11 cellular contexts compared by ENCODE assay signal in genomic region chr11:130872961-130873360, GRCh38. TPM values are rescaled to one million over a fixed set of nuclear protein-coding genes. Genes with fewer than 3 reads are reported as not detected.
DNase-seq lines count a peak whose midpoint lies in the region; ATAC-seq and TF ChIP-seq lines count a peak whose summit lies in the region.
"Had no signal": no experiment of that assay in that cellular context is flagged by ENCODE, and none has a peak within 500 bp of the region (broad histone marks: within the 10 kb centered on the region; RNA-seq: fewer than 3 reads in every experiment).

No MANE protein-coding gene starts in this region.

- peaks cover 39% of the 10 kb centered on the region for H3K4me1 ChIP-seq in skeletal muscle satellite cell (ENCODE audit: control insufficient read depth, insufficient read depth, low read length)

- H3K4me1 Mint-ChIP-seq in activated CD8-positive, alpha-beta memory T cell treated with anti-CD3 and anti-CD28 coated beads, Interleukin-2, amount 10 ng/mL, durations not matched to agents 7 days and 5 days = no peaks in the 10 kb centered on the region

- H3K4me3 ChIP-seq in foreskin fibroblast (ENCODE audit: low read depth in 1 of 2, low read length in 2 of 2) (no peak overlapping the region), skeletal muscle satellite cell (ENCODE audit: low read length) (peak overlapping the region; percentile 6)

- H3K27me3 Mint-ChIP-seq in activated CD8-positive, alpha-beta memory T cell treated with anti-CD3 and anti-CD28 coated beads, Interleukin-2, amount 10 ng/mL, durations not matched to agents 7 days and 5 days = no peaks in the 10 kb centered on the region
- H3K27me3 Mint-ChIP-seq: CD4-positive, CD25-positive, alpha-beta regulatory T cell; dendritic cell treated with granulocyte-macrophage colony-stimulating factor and Interleukin-4, amounts not matched to agents 40 ng/mL and 50 ng/mL, for 4 days had no signal

- peak overlapping the region; percentile 67 for H3K9ac ChIP-seq in skeletal muscle satellite cell (ENCODE audit: low read depth, low read length)

- DNase-seq in EH (ENCODE audit: low read depth) = peak; percentile 74
- DNase-seq in amniotic epithelial cell (ENCODE audit: low read depth) = peak; percentile 60
- DNase-seq in foreskin fibroblast = peak; percentile 59 to 66
- DNase-seq in NOMO-1 treated with dmso at 0.1 percent for 144 hours (lab: John Stamatoyannopoulos, UW; ENCODE audit: unreplicated experiment) = no peak
- no peak for DNase-seq in activated CD8-positive, alpha-beta memory T cell treated with anti-CD3 and anti-CD28 coated beads, Interleukin-2, amount 10 ng/mL, durations not matched to agents 7 days and 5 days
- no peak for DNase-seq in HUDEP-2 (lab: John Stamatoyannopoulos, UW; ENCODE audit: unreplicated experiment in 76 of 76)
- DNase-seq in GF-D8 (lab: John Stamatoyannopoulos, UW) = no peak
- DNase-seq: CD4-positive, CD25-positive, alpha-beta regulatory T cell; NCI-H1694 had no signal

- peak overlapping the region; percentile 60 for H3K4me2 ChIP-seq in skeletal muscle satellite cell (ENCODE audit: low read length)

- H3K36me3 Mint-ChIP-seq in activated CD8-positive, alpha-beta memory T cell treated with anti-CD3 and anti-CD28 coated beads, Interleukin-2, amount 10 ng/mL, durations not matched to agents 7 days and 5 days = peaks cover 20% of the 10 kb centered on the region

- no peak overlapping the region for H3K27ac Mint-ChIP-seq in activated CD8-positive, alpha-beta memory T cell treated with anti-CD3 and anti-CD28 coated beads, Interleukin-2, amount 10 ng/mL, durations not matched to agents 7 days and 5 days
- H3K27ac Mint-ChIP-seq: CD4-positive, CD25-positive, alpha-beta regulatory T cell; dendritic cell treated with granulocyte-macrophage colony-stimulating factor and Interleukin-4, amounts not matched to agents 40 ng/mL and 50 ng/mL, for 4 days had no signal

- CTCF ChIA-PET in activated CD8-positive, alpha-beta memory T cell treated with anti-CD3 and anti-CD28 coated beads, Interleukin-2, amount 10 ng/mL, durations not matched to agents 7 days and 5 days (lab: Charles Lee) = interaction anchor here (3.7 kb wide), 1 partner anchor 10 kb away, joined by 26 read pairs; no protein-coding TSS in a partner anchor

- H3K9me3 ChIP-seq in skeletal muscle satellite cell (replicated peaks; ENCODE audit: low read length) = no peaks in the 10 kb centered on the region

- peaks cover 52% of the 10 kb centered on the region for H3K36me3 ChIP-seq in skeletal muscle satellite cell (ENCODE audit: insufficient read depth, low read length)

- H3K9me3 Mint-ChIP-seq in activated CD8-positive, alpha-beta memory T cell treated with anti-CD3 and anti-CD28 coated beads, Interleukin-2, amount 10 ng/mL, durations not matched to agents 7 days and 5 days (ENCODE audit: low read depth) = no peaks in the 10 kb centered on the region
- H3K9me3 Mint-ChIP-seq: CD4-positive, CD25-positive, alpha-beta regulatory T cell; dendritic cell treated with granulocyte-macrophage colony-stimulating factor and Interleukin-4, amounts not matched to agents 40 ng/mL and 50 ng/mL, for 4 days had no signal

- no peak for TF ChIP-seq CTCF in foreskin fibroblast (IDR thresholded peaks at IDR 0.05; ENCODE audit: low read depth, low read length)

- no peak overlapping the region for H3K4me3 Mint-ChIP-seq in activated CD8-positive, alpha-beta memory T cell treated with anti-CD3 and anti-CD28 coated beads, Interleukin-2, amount 10 ng/mL, durations not matched to agents 7 days and 5 days
- H3K4me3 Mint-ChIP-seq: CD4-positive, CD25-positive, alpha-beta regulatory T cell; dendritic cell treated with granulocyte-macrophage colony-stimulating factor and Interleukin-4, amounts not matched to agents 40 ng/mL and 50 ng/mL, for 4 days had no signal

- H3K27me3 ChIP-seq in skeletal muscle satellite cell (ENCODE audit: control insufficient read depth, insufficient read depth, low read length) = no peaks in the 10 kb centered on the region

- no peak for ATAC-seq in activated CD8-positive, alpha-beta memory T cell treated with anti-CD3 and anti-CD28 coated beads, Interleukin-2, amount 10 ng/mL, durations not matched to agents 7 days and 5 days

RNA-seq across cellular contexts. Expression of gene SNX19, which starts 43.3 kb away (rescaled TPM):
- total RNA-seq in skeletal muscle satellite cell (2012; rRNA removed) = 73.8 and 74.0 TPM in 2 replicates
- total RNA-seq in activated CD8-positive, alpha-beta memory T cell treated with anti-CD3 and anti-CD28 coated beads, Interleukin-2, amount 10 ng/mL, durations not matched to agents 7 days and 5 days = 10 to 100 TPM; 41.5 to 43.4 TPM

Comparison
In these comparisons a context has a peak if more than half of its experiments do, and no peak if none do; other contexts are left out.
1. DNase-seq: peak in EH (single experiment), amniotic epithelial cell (single experiment) and foreskin fibroblast (2 of 2); none in NOMO-1 treated with dmso at 0.1 percent for 144 hours (single experiment), activated CD8-positive, alpha-beta memory T cell treated with anti-CD3 and anti-CD28 coated beads, Interleukin-2, amount 10 ng/mL, durations not matched to agents 7 days and 5 days (single experiment), HUDEP-2 (0 of 76) and GF-D8 (single experiment).